In the genomic region with DNA sequence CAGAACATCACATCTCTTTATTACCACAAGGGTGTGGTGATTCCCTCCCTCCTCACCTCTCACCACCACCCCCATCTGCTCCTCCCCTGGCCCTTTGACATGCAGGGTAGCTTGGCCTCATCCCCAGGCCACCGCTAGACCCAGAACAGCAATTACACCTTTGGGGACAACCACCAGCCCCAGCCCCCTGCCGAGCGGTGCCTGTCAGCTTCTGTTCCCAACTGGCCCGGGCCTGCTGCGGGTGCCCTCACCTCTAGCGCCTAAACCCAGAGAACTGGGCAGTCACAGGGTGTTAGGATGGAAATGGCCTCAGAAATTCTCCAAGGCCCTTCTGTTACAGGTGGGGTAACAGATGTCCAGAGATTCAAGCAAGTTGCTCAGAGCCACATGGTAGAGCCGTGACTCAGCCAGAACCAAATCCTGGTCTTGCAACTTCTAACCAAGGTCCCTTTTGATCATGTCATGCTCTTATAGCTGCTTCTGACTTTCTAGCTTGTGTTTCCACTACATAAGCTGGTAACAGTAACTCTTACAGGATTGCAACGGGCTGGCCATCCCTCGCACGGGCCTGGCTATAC, we compare ENCODE assay signal across 29 cellular contexts.
DNase-seq lines count a peak whose midpoint lies in the region; ATAC-seq, FAIRE-seq and TF ChIP-seq lines count a peak whose summit lies in the region.
"Had no signal": no experiment of that assay in that cellular context is flagged by ENCODE, and none has a peak within 500 bp of the region (broad histone marks: within the 10 kb centered on the region; RNA-seq: fewer than 3 reads in every experiment).

No MANE protein-coding gene starts in this region.

- TF ChIP-seq CTCF in right atrium auricular region (IDR thresholded peaks at IDR 0.05) (no peak), bronchial epithelial cell (IDR thresholded peaks at IDR 0.05; ENCODE audit: insufficient read depth, low read length, severe bottlenecking) (no peak), suprapubic skin (IDR thresholded peaks at IDR 0.05) (no peak)

- H2AK5ac ChIP-seq in neuronal stem cell (ENCODE audit: low read depth, low read length): no peak overlapping the region

- no peak overlapping the region for H4K91ac ChIP-seq in neuronal stem cell (ENCODE audit: low read depth, low read length, poor library complexity)

- H3K27ac ChIP-seq in right atrium auricular region (no peak overlapping the region), suprapubic skin (peak overlapping the region; percentile 86), neuronal stem cell (replicated peaks; ENCODE audit: low read length) (no peak overlapping the region)
- H3K27ac ChIP-seq: KMS-11, ovary, VCaP had no signal

- H2BK5ac ChIP-seq in neuronal stem cell (ENCODE audit: low read length): no peak overlapping the region

- no peak overlapping the region for H3K9ac ChIP-seq in neuronal stem cell (ENCODE audit: low read depth, low read length, poor library complexity)
- H3K9ac ChIP-seq: KMS-11 had no signal

- no peaks in the 10 kb centered on the region for H3K9me3 ChIP-seq in right atrium auricular region
- no peaks in the 10 kb centered on the region for H3K9me3 ChIP-seq in suprapubic skin
- H3K9me3 ChIP-seq in neuronal stem cell (replicated peaks in 1 of 2; ENCODE audit: control insufficient read depth in 2 of 2, insufficient read depth in 1 of 2, low read depth in 1 of 2, low read length in 2 of 2): no peaks in the 10 kb centered on the region
- H3K9me3 ChIP-seq: heart right ventricle, ovary, upper lobe of left lung had no signal

- H3K23ac ChIP-seq in neuronal stem cell (ENCODE audit: low read depth, low read length, poor library complexity): no peak overlapping the region

- H3K36me3 ChIP-seq in right atrium auricular region (no peaks in the 10 kb centered on the region), bronchial epithelial cell (ENCODE audit: control insufficient read depth, insufficient read depth, low read length) (no peaks in the 10 kb centered on the region), suprapubic skin (no peaks in the 10 kb centered on the region), neuronal stem cell (replicated peaks in 1 of 2; ENCODE audit: control insufficient read depth in 2 of 2, insufficient read depth in 2 of 2, low read length in 2 of 2) (no peaks in the 10 kb centered on the region)
- H3K36me3 ChIP-seq: heart right ventricle, ovary, upper lobe of left lung had no signal

- H2AFZ ChIP-seq in neuronal stem cell (ENCODE audit: low read length): no peak overlapping the region

- no peak overlapping the region for H3K4me2 ChIP-seq in neuronal stem cell (ENCODE audit: insufficient read depth, low read length, poor library complexity, severe bottlenecking)
- H3K4me2 ChIP-seq: KMS-11 had no signal

- WGBS in suprapubic skin: 98% methylated on average over 10 of the region's 10 CpGs
- no CpG with 5 or more reads among the region's 10 CpGs for WGBS in neuronal stem cell (ENCODE audit: extremely low coverage in 2 of 2, insufficient read length in 2 of 2, insufficient replicate concordance in 1 of 2), 2 donors

- no peak overlapping the region for H2BK15ac ChIP-seq in neuronal stem cell (ENCODE audit: low read length)

- H2BK12ac ChIP-seq in neuronal stem cell (ENCODE audit: low read length): no peak overlapping the region

- H4K8ac ChIP-seq in neuronal stem cell (ENCODE audit: low read depth, low read length): no peak overlapping the region

- H3K4ac ChIP-seq in neuronal stem cell (ENCODE audit: low read length): no peak overlapping the region

- no peak overlapping the region for H2BK120ac ChIP-seq in neuronal stem cell (ENCODE audit: low read depth, low read length)

- no peak for FAIRE-seq in bronchial epithelial cell (lab: Jason Lieb, UNC)
- FAIRE-seq: A204.1, H54, HTR-8/SVneo had no signal

- TF ChIP-seq EP300 in suprapubic skin (IDR thresholded peaks at IDR 0.05): no peak

- no peak for TF ChIP-seq POLR2A in suprapubic skin (IDR thresholded peaks at IDR 0.05)

- peaks cover 0 to 23% of the 10 kb centered on the region in 2 donors for H3K4me1 ChIP-seq in right atrium auricular region
- peaks cover 44% of the 10 kb centered on the region for H3K4me1 ChIP-seq in suprapubic skin
- peaks cover 0 to 6% of the 10 kb centered on the region in 2 donors for H3K4me1 ChIP-seq in neuronal stem cell (ENCODE audit: control insufficient read depth in 2 of 2, insufficient read depth in 1 of 2, low read depth in 1 of 2, low read length in 2 of 2)

- H3K27me3 ChIP-seq in right atrium auricular region (no peaks in the 10 kb centered on the region), bronchial epithelial cell (ENCODE audit: control insufficient read depth, insufficient read depth, low read length) (peaks cover 3% of the 10 kb centered on the region), suprapubic skin (no peaks in the 10 kb centered on the region), neuronal stem cell (ENCODE audit: control insufficient read depth in 3 of 3, insufficient read depth in 3 of 3, low read depth in 1 of 3, low read length in 3 of 3) (peaks cover 0 to 2% (median 0%) of the 10 kb centered on the region in 3 experiments)
- H3K27me3 ChIP-seq: heart right ventricle, ovary, upper lobe of left lung had no signal

- DNase-seq in Right ventricle myocardium superior: peak; percentile 35
- no peak for DNase-seq in right atrium auricular region (ENCODE audit: low spot score)
- peak; percentile 40 for DNase-seq in bronchial epithelial cell (ENCODE audit: low read depth)
- peak; percentile 25 for DNase-seq in iris pigment epithelial cell (ENCODE audit: low read depth)
- DNase-seq in suprapubic skin (ENCODE audit: low spot score in 2 of 2): no peak
- DNase-seq in neuronal stem cell (ENCODE audit: low spot score): no peak
- DNase-seq: activated CD4-positive, alpha-beta T cell treated with anti-CD3 and anti-CD28 coated beads, Interleukin-2, amount 10 ng/mL, durations not matched to agents 24 days and 14 days; activated naive CD4-positive, alpha-beta T cell treated with anti-CD3 and anti-CD28 coated beads for 36 hours; activated T-cell treated with anti-CD3 and anti-CD28 coated beads, Interleukin-2, amount 50 U/mL, for 48 hours; amygdala; GF-D8; heart right ventricle; left colon; midbrain; natural killer cell; NCI-H1048; NCI-H187; NCI-H774; ovary; RPMI8226 had no signal

- no peaks in the 10 kb centered on the region for H3K79me1 ChIP-seq in neuronal stem cell (ENCODE audit: low read depth, low read length)

- no peak overlapping the region for H3K4me3 ChIP-seq in right atrium auricular region
- H3K4me3 ChIP-seq in bronchial epithelial cell (ENCODE audit: low read depth, low read length): no peak overlapping the region
- no peak overlapping the region for H3K4me3 ChIP-seq in suprapubic skin
- H3K4me3 ChIP-seq in neuronal stem cell (ENCODE audit: low read length in 2 of 2): no peak overlapping the region
- H3K4me3 ChIP-seq: heart right ventricle, ovary, upper lobe of left lung had no signal

- intact Hi-C loops in Right ventricle myocardium superior (cut with DNase I): no loop called here

- no peak overlapping the region for H3K18ac ChIP-seq in neuronal stem cell (ENCODE audit: low read length)

- no peak overlapping the region for H3K14ac ChIP-seq in neuronal stem cell (ENCODE audit: low read length)

- ATAC-seq in Right ventricle myocardium superior (ENCODE audit: poor library complexity): no peak
- ATAC-seq in GM18520 (IDR thresholded peaks at IDR 0.05; ENCODE audit: unreplicated experiment): no peak
- no peak for ATAC-seq in GM19035 (IDR thresholded peaks at IDR 0.05; ENCODE audit: unreplicated experiment)
- ATAC-seq: heart right ventricle, left colon, natural killer cell, SK-N-SH treated with all-trans-retinoic acid at 6 μM for 48 hours had no signal

Comparison
In these comparisons a context has a peak if more than half of its experiments do, and no peak if none do; other contexts are left out.
1. DNase-seq: peak in Right ventricle myocardium superior (single experiment), bronchial epithelial cell (single experiment) and iris pigment epithelial cell (single experiment); none in right atrium auricular region (single experiment), suprapubic skin (0 of 2) and neuronal stem cell (single experiment).